ENCODE assay signal across 21 cellular contexts in the genomic region with DNA sequence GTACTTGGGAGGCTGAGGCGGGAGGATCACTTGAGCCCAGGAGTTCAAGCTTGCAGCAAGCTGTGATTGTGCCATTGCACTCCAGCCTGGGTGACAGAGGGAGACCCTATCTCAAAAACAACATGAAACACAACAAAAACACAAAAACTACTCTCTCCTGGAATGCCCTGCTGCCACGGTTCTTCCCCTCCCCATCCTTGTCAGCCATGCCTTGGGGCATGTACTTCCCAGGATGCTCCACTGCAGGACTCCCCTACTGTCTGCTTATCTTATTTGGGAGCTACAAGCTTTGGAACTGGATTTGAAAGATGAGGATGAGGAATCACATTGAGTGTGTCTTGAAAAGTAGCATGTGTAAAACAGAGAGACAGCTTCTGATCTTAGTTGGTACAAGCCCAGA. TPM values are rescaled to one million over a fixed set of nuclear protein-coding genes. Genes with fewer than 3 reads are reported as not detected.
DNase-seq lines count a peak whose midpoint lies in the region; ATAC-seq and TF ChIP-seq lines count a peak whose summit lies in the region.
"Had no signal": no experiment of that assay in that cellular context is flagged by ENCODE, and none has a peak within 500 bp of the region (broad histone marks: within the 10 kb centered on the region; RNA-seq: fewer than 3 reads in every experiment).

No MANE protein-coding gene starts in this region.

- H3K18ac ChIP-seq in neuronal stem cell (ENCODE audit: low read length): no peak overlapping the region

- H4K20me1 ChIP-seq in OCI-LY1 (ENCODE audit: insufficient read depth, low read length): no peaks in the 10 kb centered on the region

- no peak overlapping the region for H3K4ac ChIP-seq in neuronal stem cell (ENCODE audit: low read length)

- no peak overlapping the region for H3K23ac ChIP-seq in neuronal stem cell (ENCODE audit: low read depth, low read length, poor library complexity)

- no peak overlapping the region for H4K8ac ChIP-seq in neuronal stem cell (ENCODE audit: low read depth, low read length)

- peak; percentile 21 for DNase-seq in EH (ENCODE audit: low read depth)
- DNase-seq in epithelial cell of prostate (ENCODE audit: low read depth, low spot score): no peak
- DNase-seq in gastrocnemius medialis: no peak
- DNase-seq in NCI-H1694 treated with DMSO at 0.1 percent for 48 hours (lab: John Stamatoyannopoulos, UW): no peak
- DNase-seq in NAMALWA (ENCODE audit: low spot score): no peak
- no peak for DNase-seq in neuronal stem cell (ENCODE audit: low spot score)
- DNase-seq in T-helper 2 cell: no peak
- DNase-seq: activated CD4-positive, alpha-beta T cell treated with anti-CD3 and anti-CD28 coated beads, Interleukin-2, amount 50 U/mL, for 48 hours; activated CD4-positive, CD25-positive, alpha-beta regulatory T cell; activated CD8-positive, alpha-beta memory T cell treated with anti-CD3 and anti-CD28 coated beads, Interleukin-2, amount 50 U/mL, for 48 hours; AML-193; CD8-positive, alpha-beta T cell; NCI-H1092 treated with DMSO at 0.1 percent for 48 hours; NCI-H2081 treated with DMSO at 0.1 percent for 48 hours; NCI-H82; posterior cingulate gyrus; stomach had no signal

- H3K27ac ChIP-seq in OCI-LY1 (ENCODE audit: low read depth, low read length, poor library complexity, severe bottlenecking) (peak overlapping the region; percentile 50), epithelial cell of prostate (peak overlapping the region; percentile 36), gastrocnemius medialis (peak overlapping the region; percentile 57 to 79 (median 70)), neuronal stem cell (replicated peaks; ENCODE audit: low read length) (no peak overlapping the region)

- no CpG with 5 or more reads among the region's 2 CpGs for WGBS in neuronal stem cell (ENCODE audit: extremely low coverage in 2 of 2, insufficient read length in 2 of 2, insufficient replicate concordance in 1 of 2), 2 donors

- no peak overlapping the region for H2BK120ac ChIP-seq in neuronal stem cell (ENCODE audit: low read depth, low read length)

- no peaks in the 10 kb centered on the region for H3K79me2 ChIP-seq in OCI-LY1 (ENCODE audit: insufficient read depth, low read length)

- H2BK15ac ChIP-seq in neuronal stem cell (ENCODE audit: low read length): no peak overlapping the region

- H3K4me3 ChIP-seq in OCI-LY1 (ENCODE audit: low read depth, low read length, poor library complexity, severe bottlenecking): no peak overlapping the region
- H3K4me3 ChIP-seq in gastrocnemius medialis: no peak overlapping the region
- H3K4me3 ChIP-seq in neuronal stem cell (ENCODE audit: low read length in 2 of 2): no peak overlapping the region
- H3K4me3 ChIP-seq: GM23338, stomach had no signal

- H3K9ac ChIP-seq in OCI-LY1 (ENCODE audit: low read length) (no peak overlapping the region), neuronal stem cell (ENCODE audit: low read depth, low read length, poor library complexity) (no peak overlapping the region)

- TF ChIP-seq POLR2A in gastrocnemius medialis (IDR thresholded peaks at IDR 0.05): no peak

- H3K9me2 ChIP-seq in OCI-LY1 (ENCODE audit: low read depth, low read length): no peaks in the 10 kb centered on the region

- H4K91ac ChIP-seq in neuronal stem cell (ENCODE audit: low read depth, low read length, poor library complexity): no peak overlapping the region

- H3K4me1 ChIP-seq in OCI-LY1 (ENCODE audit: insufficient read depth, low read length, severe bottlenecking) (peaks cover 29% of the 10 kb centered on the region), gastrocnemius medialis (peaks cover 8 to 12% of the 10 kb centered on the region in 2 donors), neuronal stem cell (ENCODE audit: control insufficient read depth in 2 of 2, insufficient read depth in 1 of 2, low read depth in 1 of 2, low read length in 2 of 2) (no peaks in the 10 kb centered on the region)

- TF ChIP-seq CTCF in OCI-LY1 (IDR thresholded peaks at IDR 0.05; ENCODE audit: low read length): no peak
- no peak for TF ChIP-seq CTCF in gastrocnemius medialis (IDR thresholded peaks at IDR 0.05 in 4 of 5, conservative IDR thresholded peaks at IDR 0.05 in 1 of 5)

- H2BK12ac ChIP-seq in neuronal stem cell (ENCODE audit: low read length): no peak overlapping the region

- H3F3A ChIP-seq in OCI-LY1 (ENCODE audit: insufficient read depth, low read length): no peaks in the 10 kb centered on the region; the same call in 1 of the 2 replicates

- no peak overlapping the region for H2AK5ac ChIP-seq in neuronal stem cell (ENCODE audit: low read depth, low read length)

- no peaks in the 10 kb centered on the region for H3K79me1 ChIP-seq in neuronal stem cell (ENCODE audit: low read depth, low read length)

- H2AFZ ChIP-seq in OCI-LY1 (ENCODE audit: low read length) (no peak overlapping the region), neuronal stem cell (ENCODE audit: low read length) (no peak overlapping the region)
- H2AFZ ChIP-seq: GM23338 had no signal

- H3K14ac ChIP-seq in neuronal stem cell (ENCODE audit: low read length): no peak overlapping the region

- in situ Hi-C loops in gastrocnemius medialis (cut with MboI; ENCODE audit: low sequenced_read_pairs in 4 of 4): no loop called here

- intact Hi-C loops in gastrocnemius medialis (cut with DNase I; ENCODE audit: low total_unique reads): no loop called here

- ATAC-seq in gastrocnemius medialis: no peak
- ATAC-seq: activated T-helper 17 cell treated with anti-CD3 and anti-CD28 coated beads, Interleukin-2, amount 50 U/mL, for 72 hours; CD8-positive, alpha-beta T cell; GM23338; sciatic nerve had no signal

- no peak overlapping the region for H2BK5ac ChIP-seq in neuronal stem cell (ENCODE audit: low read length)

- H3K36me3 ChIP-seq in OCI-LY1 (ENCODE audit: insufficient read depth, low read length) (no peaks in the 10 kb centered on the region), gastrocnemius medialis (peaks cover 3 to 4% of the 10 kb centered on the region in 2 donors), neuronal stem cell (replicated peaks in 1 of 2; ENCODE audit: control insufficient read depth in 2 of 2, insufficient read depth in 2 of 2, low read length in 2 of 2) (peaks cover 2 to 29% of the 10 kb centered on the region in 2 donors)

- no peaks in the 10 kb centered on the region for H3K27me3 ChIP-seq in OCI-LY1 (ENCODE audit: insufficient read depth, low read length)
- H3K27me3 ChIP-seq in gastrocnemius medialis: no peaks in the 10 kb centered on the region
- H3K27me3 ChIP-seq in neuronal stem cell (ENCODE audit: control insufficient read depth in 3 of 3, insufficient read depth in 3 of 3, low read depth in 1 of 3, low read length in 3 of 3): no peaks in the 10 kb centered on the region
- H3K27me3 ChIP-seq: stomach had no signal

- H3K4me2 ChIP-seq in OCI-LY1 (ENCODE audit: low read length) (no peak overlapping the region), neuronal stem cell (ENCODE audit: insufficient read depth, low read length, poor library complexity, severe bottlenecking) (no peak overlapping the region)
- H3K4me2 ChIP-seq: GM23338 had no signal

- H3K9me3 ChIP-seq in OCI-LY1 (ENCODE audit: low read length) (no peaks in the 10 kb centered on the region), gastrocnemius medialis (no peaks in the 10 kb centered on the region), neuronal stem cell (replicated peaks in 1 of 2; ENCODE audit: control insufficient read depth in 2 of 2, insufficient read depth in 1 of 2, low read depth in 1 of 2, low read length in 2 of 2) (no peaks in the 10 kb centered on the region)
- H3K9me3 ChIP-seq: stomach had no signal

RNA-seq across cellular contexts. Expression of a gene that starts 40.1 kb away (rescaled TPM):
- total RNA-seq in gastrocnemius medialis: 1 to 10 TPM; 1.3 to 4.0 (median 2.6) TPM
- polyA plus RNA-seq in neuronal stem cell (2013, experiment 1 of 2): 17.6 TPM
- 17.8 TPM for polyA plus RNA-seq in neuronal stem cell (2013, experiment 2 of 2)
